ENCODE assay signal across 30 cellular contexts in the genomic region with DNA sequence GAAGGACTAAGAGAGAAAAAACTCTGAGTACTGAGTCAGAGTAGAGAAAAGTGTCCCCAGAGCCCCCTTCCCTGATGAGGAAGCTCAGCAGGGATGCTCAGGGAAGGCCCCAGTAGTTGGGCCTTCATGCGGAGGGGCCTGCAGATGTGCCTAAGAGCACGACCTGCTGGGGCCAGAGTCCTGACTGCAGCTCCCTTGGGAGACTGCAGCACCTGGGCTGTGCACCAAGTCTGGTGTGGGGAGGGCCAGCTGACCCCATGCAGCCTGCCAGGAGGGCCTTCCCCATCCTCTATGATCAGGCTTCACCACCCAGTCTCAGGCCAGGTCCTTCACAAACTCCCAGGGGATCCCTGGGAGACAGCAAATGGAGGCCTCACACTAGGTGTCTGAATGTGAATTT.
"Had no signal": no experiment of that assay in that cellular context is flagged by ENCODE, and none has a peak within 500 bp of the region (broad histone marks: within the 10 kb centered on the region; RNA-seq: fewer than 3 reads in every experiment).

No MANE protein-coding gene starts in this region.

- H3K4me1 ChIP-seq: adrenal gland, body of pancreas, esophagus squamous epithelium, gastroesophageal sphincter had no signal

- H3K9me3 ChIP-seq: adrenal gland, body of pancreas, esophagus squamous epithelium, gastroesophageal sphincter had no signal

- H3K4me1 Mint-ChIP-seq: activated CD4-positive, alpha-beta T cell treated with anti-CD3 and anti-CD28 coated beads for 36 hours; activated CD4-positive, alpha-beta T cell treated with anti-CD3 and anti-CD28 coated beads, Interleukin-2, amount 10 ng/mL, durations not matched to agents 24 days and 14 days; activated CD8-positive, alpha-beta memory T cell treated with anti-CD3 and anti-CD28 coated beads, Interleukin-2, amount 10 ng/mL, durations not matched to agents 7 days and 5 days had no signal

- DNase-seq: activated CD4-positive, alpha-beta memory T cell treated with anti-CD3 and anti-CD28 coated beads for 36 hours; activated CD4-positive, alpha-beta T cell treated with anti-CD3 and anti-CD28 coated beads for 36 hours; activated CD4-positive, alpha-beta T cell treated with anti-CD3 and anti-CD28 coated beads, Interleukin-2, amount 10 ng/mL, durations not matched to agents 24 days and 14 days; activated CD4-positive, CD25-positive, alpha-beta regulatory T cell; activated CD4-positive, CD25-positive, alpha-beta regulatory T cell treated with anti-CD3 and anti-CD28 coated beads, Interleukin-2, amount 50 U/mL, for 72 hours; activated CD8-positive, alpha-beta memory T cell treated with anti-CD3 and anti-CD28 coated beads, Interleukin-2, amount 10 ng/mL, durations not matched to agents 7 days and 5 days; activated CD8-positive, alpha-beta memory T cell treated with anti-CD3 and anti-CD28 coated beads, Interleukin-2, amount 50 U/mL, for 48 hours; activated CD8-positive, alpha-beta T cell treated with anti-CD3 and anti-CD28 coated beads, Interleukin-2, amount 10 ng/mL, durations not matched to agents 7 days and 5 days; activated gamma-delta T cell; activated naive CD4-positive, alpha-beta T cell treated with anti-CD3 and anti-CD28 coated beads, Interleukin-2, amount 50 U/mL, for 16 hours; activated naive CD4-positive, alpha-beta T cell treated with Interleukin-2 at 50 U/mL for 16 hours; activated T-cell treated with anti-CD3 and anti-CD28 coated beads for 4 hours; activated T-cell treated with anti-CD3 and anti-CD28 coated beads, Interleukin-2, amount 50 U/mL, for 24 hours; activated T-cell treated with anti-CD3 and anti-CD28 coated beads, Interleukin-2, amount 50 U/mL, for 72 hours; adrenal gland; amygdala; aorta; body of pancreas; caudate nucleus; cortex of kidney; dermis blood vessel endothelial cell; effector CD4-positive, alpha-beta T cell; effector memory CD8-positive, alpha-beta T cell; erythroblast; esophagus squamous epithelium; foreskin melanocyte; head of caudate nucleus; T-helper 2 cell had no signal

- ATAC-seq: activated CD4-positive, alpha-beta T cell treated with anti-CD3 and anti-CD28 coated beads for 36 hours; activated CD8-positive, alpha-beta memory T cell treated with anti-CD3 and anti-CD28 coated beads, Interleukin-2, amount 10 ng/mL, durations not matched to agents 7 days and 5 days; activated CD8-positive, alpha-beta T cell treated with anti-CD3 and anti-CD28 coated beads, Interleukin-2, amount 10 ng/mL, durations not matched to agents 7 days and 5 days; activated T-cell treated with anti-CD3 and anti-CD28 coated beads, Interleukin-2, amount 50 U/mL, for 72 hours; body of pancreas; effector memory CD8-positive, alpha-beta T cell; gastroesophageal sphincter had no signal

- H3K36me3 ChIP-seq: adrenal gland, esophagus squamous epithelium, gastroesophageal sphincter had no signal

- H3K4me3 ChIP-seq: adrenal gland, body of pancreas, esophagus squamous epithelium, gastroesophageal sphincter had no signal

- H3K36me3 Mint-ChIP-seq: activated CD4-positive, alpha-beta memory T cell treated with anti-CD3 and anti-CD28 coated beads for 36 hours; activated CD8-positive, alpha-beta memory T cell treated with anti-CD3 and anti-CD28 coated beads, Interleukin-2, amount 10 ng/mL, durations not matched to agents 7 days and 5 days; activated naive CD8-positive, alpha-beta T cell had no signal

- H3K4me3 Mint-ChIP-seq: activated CD4-positive, alpha-beta memory T cell treated with anti-CD3 and anti-CD28 coated beads for 36 hours; activated CD4-positive, alpha-beta T cell treated with anti-CD3 and anti-CD28 coated beads for 36 hours; activated CD4-positive, alpha-beta T cell treated with anti-CD3 and anti-CD28 coated beads, Interleukin-2, amount 10 ng/mL, durations not matched to agents 24 days and 14 days; activated CD8-positive, alpha-beta memory T cell treated with anti-CD3 and anti-CD28 coated beads, Interleukin-2, amount 10 ng/mL, durations not matched to agents 7 days and 5 days; activated CD8-positive, alpha-beta T cell treated with anti-CD3 and anti-CD28 coated beads, Interleukin-2, amount 10 ng/mL, durations not matched to agents 7 days and 5 days; activated naive CD8-positive, alpha-beta T cell; activated T-cell treated with anti-CD3 and anti-CD28 coated beads, Interleukin-2, amount 50 U/mL, for 24 hours; activated T-cell treated with anti-CD3 and anti-CD28 coated beads, Interleukin-2, amount 50 U/mL, for 72 hours; effector memory CD8-positive, alpha-beta T cell had no signal

- H3K27me3 ChIP-seq: adrenal gland, body of pancreas, esophagus squamous epithelium, gastroesophageal sphincter had no signal

- H3K9me3 Mint-ChIP-seq: activated CD4-positive, alpha-beta memory T cell treated with anti-CD3 and anti-CD28 coated beads for 36 hours; activated CD4-positive, alpha-beta T cell treated with anti-CD3 and anti-CD28 coated beads, Interleukin-2, amount 10 ng/mL, durations not matched to agents 24 days and 14 days; activated T-cell treated with anti-CD3 and anti-CD28 coated beads, Interleukin-2, amount 50 U/mL, for 24 hours; activated T-cell treated with anti-CD3 and anti-CD28 coated beads, Interleukin-2, amount 50 U/mL, for 72 hours; effector memory CD8-positive, alpha-beta T cell had no signal

- H3K27ac ChIP-seq: adrenal gland, body of pancreas, esophagus squamous epithelium, gastroesophageal sphincter had no signal

- H3K27ac Mint-ChIP-seq: activated CD4-positive, alpha-beta memory T cell treated with anti-CD3 and anti-CD28 coated beads for 36 hours; activated CD4-positive, alpha-beta T cell treated with anti-CD3 and anti-CD28 coated beads for 36 hours; activated CD4-positive, alpha-beta T cell treated with anti-CD3 and anti-CD28 coated beads, Interleukin-2, amount 10 ng/mL, durations not matched to agents 24 days and 14 days; activated CD8-positive, alpha-beta memory T cell treated with anti-CD3 and anti-CD28 coated beads, Interleukin-2, amount 10 ng/mL, durations not matched to agents 7 days and 5 days; activated CD8-positive, alpha-beta T cell treated with anti-CD3 and anti-CD28 coated beads, Interleukin-2, amount 10 ng/mL, durations not matched to agents 7 days and 5 days; activated naive CD8-positive, alpha-beta T cell; activated T-cell treated with anti-CD3 and anti-CD28 coated beads, Interleukin-2, amount 50 U/mL, for 24 hours; activated T-cell treated with anti-CD3 and anti-CD28 coated beads, Interleukin-2, amount 50 U/mL, for 72 hours; effector memory CD8-positive, alpha-beta T cell had no signal
